ENCODE assay signal across 12 cellular contexts in genomic region chr19:3950871-3951861, GRCh38. TPM values are rescaled to one million over a fixed set of nuclear protein-coding genes. Genes with fewer than 3 reads are reported as not detected.
DNase-seq lines count a peak whose midpoint lies in the region; ATAC-seq and TF ChIP-seq lines count a peak whose summit lies in the region.
"Had no signal": no experiment of that assay in that cellular context is flagged by ENCODE, and none has a peak within 500 bp of the region (broad histone marks: within the 10 kb centered on the region; RNA-seq: fewer than 3 reads in every experiment).

No MANE protein-coding gene starts in this region.

- no peak for TF ChIP-seq CTCF in vagina (IDR thresholded peaks at IDR 0.05)

- ATAC-seq in central memory CD8-positive, alpha-beta T cell (replicated peaks; ENCODE audit: extremely low read depth, poor library complexity, severe bottlenecking): peak; percentile 45
- no peak for ATAC-seq in GM21447 (IDR thresholded peaks at IDR 0.05; ENCODE audit: unreplicated experiment)

- H3K9me3 Mint-ChIP-seq in central memory CD8-positive, alpha-beta T cell: no peaks in the 10 kb centered on the region
- H3K9me3 Mint-ChIP-seq: T-helper 2 cell treated with Interferon-gamma antibody and Interleukin-4, amounts not matched to agents 5 μg/mL and 100 μg/mL, for 36 hours had no signal

- H3K36me3 ChIP-seq in muscle layer of duodenum (ENCODE audit: control insufficient read depth in 1 of 2, insufficient read depth in 2 of 2, low read length in 2 of 2) (peaks cover 0 to 6% of the 10 kb centered on the region in 2 donors), vagina (peaks cover 0 to 4% of the 10 kb centered on the region in 2 donors)

- peak overlapping the region; percentile 84 for H3K4me3 Mint-ChIP-seq in central memory CD8-positive, alpha-beta T cell
- H3K4me3 Mint-ChIP-seq: T-helper 2 cell treated with Interferon-gamma antibody and Interleukin-4, amounts not matched to agents 5 μg/mL and 100 μg/mL, for 36 hours had no signal

- H3K9me3 ChIP-seq in muscle layer of duodenum (ENCODE audit: control insufficient read depth in 1 of 2, low read length in 2 of 2): no peaks in the 10 kb centered on the region
- no peaks in the 10 kb centered on the region for H3K9me3 ChIP-seq in vagina

- H3K4me1 Mint-ChIP-seq in central memory CD8-positive, alpha-beta T cell: peaks cover 19% of the 10 kb centered on the region

- H3K27ac ChIP-seq in muscle layer of duodenum (ENCODE audit: low read length) (peak overlapping the region; percentile 23), vagina (peak overlapping the region; percentile 9)

- peak; percentile 21 for DNase-seq in activated gamma-delta T cell treated with Interleukin-2 at 50 U/mL for 16 hours
- DNase-seq in activated gamma-delta T cell (lab: John Stamatoyannopoulos, UW): no peak
- DNase-seq in central memory CD8-positive, alpha-beta T cell (ENCODE audit: low spot score in 2 of 2): no peak
- DNase-seq in vagina (ENCODE audit: extremely low spot score in 2 of 2): no peak
- DNase-seq in LoVo (ENCODE audit: low spot score): no peak
- no peak for DNase-seq in iPS-NIHi11 (ENCODE audit: low spot score)
- DNase-seq: MM.1S; stimulated activated CD4-positive, alpha-beta T cell treated with anti-CD3 and anti-CD28 coated beads, Interleukin-4, amount 100 ng/mL, for 4 hours had no signal

- H3K36me3 Mint-ChIP-seq in central memory CD8-positive, alpha-beta T cell (ENCODE audit: insufficient read depth): peaks cover 7% of the 10 kb centered on the region

- TF ChIP-seq POLR2A in vagina (IDR thresholded peaks at IDR 0.05): no peak

- H3K27me3 ChIP-seq in muscle layer of duodenum (ENCODE audit: low read depth, low read length) (no peaks in the 10 kb centered on the region), vagina (no peaks in the 10 kb centered on the region)

- intact Hi-C loops in vagina (cut with DNase I): no loop called here

- H3K27ac Mint-ChIP-seq in central memory CD8-positive, alpha-beta T cell (ENCODE audit: low read depth): peak overlapping the region; percentile 93
- H3K27ac Mint-ChIP-seq: T-helper 2 cell treated with Interferon-gamma antibody and Interleukin-4, amounts not matched to agents 5 μg/mL and 100 μg/mL, for 36 hours had no signal

- peaks cover 0 to 19% of the 10 kb centered on the region in 2 donors for H3K4me1 ChIP-seq in muscle layer of duodenum (ENCODE audit: control insufficient read depth in 1 of 2, insufficient read depth in 2 of 2, low read length in 2 of 2)
- H3K4me1 ChIP-seq in vagina: peaks cover 14% of the 10 kb centered on the region

- H3K4me3 ChIP-seq in muscle layer of duodenum (ENCODE audit: low read depth in 1 of 2, low read length in 2 of 2) (peak overlapping the region; percentile 13 to 28), vagina (peak overlapping the region in 1 of 2 donors; percentile 28)

- H3K27me3 Mint-ChIP-seq in central memory CD8-positive, alpha-beta T cell: no peaks in the 10 kb centered on the region

RNA-seq across cellular contexts. Expression of gene NMRK2, which starts 18.3 kb away (rescaled TPM):
- total RNA-seq in vagina: not detected
- total RNA-seq: bronchial epithelial cell had no signal

RNA-seq across cellular contexts. Expression of gene DAPK3, which starts 19.7 kb away (rescaled TPM):
- 62.4 TPM for total RNA-seq in vagina

RNA-seq across cellular contexts. Expression of gene EEF2, which starts 34.1 kb away (rescaled TPM):
- 1,702 TPM for total RNA-seq in vagina

RNA-seq across cellular contexts. Expression of gene PIAS4, which starts 56.4 kb away (rescaled TPM):
- 14.0 TPM for total RNA-seq in vagina
